In genomic region chr20:11822116-11822794, GRCh38 we compare ENCODE assay signal across 19 cellular contexts.
DNase-seq lines count a peak whose midpoint lies in the region; ATAC-seq and TF ChIP-seq lines count a peak whose summit lies in the region.
"Had no signal": no experiment of that assay in that cellular context is flagged by ENCODE, and none has a peak within 500 bp of the region (broad histone marks: within the 10 kb centered on the region; RNA-seq: fewer than 3 reads in every experiment).

No MANE protein-coding gene starts in this region.

- no peak for TF ChIP-seq POLR2A in stomach (IDR thresholded peaks at IDR 0.05)
- no peak for TF ChIP-seq POLR2A in gastroesophageal sphincter (IDR thresholded peaks at IDR 0.05)

- intact Hi-C loops in stomach (cut with DNase I; ENCODE audit: low total_unique reads): no loop called here

- WGBS in stomach, 5 donors: 7 to 18% (median 13%) methylated on average over 3 of the region's 3 CpGs
- 2 to 6% methylated on average over 3 of the region's 3 CpGs for WGBS in gastroesophageal sphincter (ENCODE audit: low coverage in 1 of 2), 2 donors

- peak overlapping the region; percentile 89 for H3K27ac Mint-ChIP-seq in mesothelial cell of epicardium
- H3K27ac Mint-ChIP-seq: H9 had no signal

- TF ChIP-seq CTCF in mesothelial cell of epicardium (IDR thresholded peaks at IDR 0.05; ENCODE audit: unreplicated experiment): no peak
- TF ChIP-seq CTCF in stomach (IDR thresholded peaks at IDR 0.05): no peak
- no peak for TF ChIP-seq CTCF in gastroesophageal sphincter (IDR thresholded peaks at IDR 0.05)

- peaks cover 5% of the 10 kb centered on the region for H3K9me3 Mint-ChIP-seq in mesothelial cell of epicardium

- H3K4me3 Mint-ChIP-seq in mesothelial cell of epicardium: no peak overlapping the region
- H3K4me3 Mint-ChIP-seq: H9 had no signal

- peak overlapping the region in 3 of 5 donors; percentile 5 to 31 (median 17) for H3K27ac ChIP-seq in stomach
- H3K27ac ChIP-seq in gastroesophageal sphincter: no peak overlapping the region
- H3K27ac ChIP-seq: C4-2B had no signal

- no peaks in the 10 kb centered on the region for H3K27me3 Mint-ChIP-seq in mesothelial cell of epicardium (ENCODE audit: low read depth)

- H3K4me1 Mint-ChIP-seq in mesothelial cell of epicardium: peaks cover 35% of the 10 kb centered on the region

- H3K9me3 ChIP-seq in stomach: no peaks in the 10 kb centered on the region
- H3K9me3 ChIP-seq in gastroesophageal sphincter: no peaks in the 10 kb centered on the region

- DNase-seq in M059J (ENCODE audit: low read depth) (peak; percentile 48), dedifferentiated amniotic fluid mesenchymal stem cell (ENCODE audit: extremely low spot score) (peak; percentile 30), mesothelial cell of epicardium (ENCODE audit: low spot score in 2 of 2, unreplicated experiment in 2 of 2) (no peak), stomach (no peak), midbrain (lab: John Stamatoyannopoulos, UW) (no peak)
- DNase-seq: ACHN; DMS 273 treated with DMSO at 0.1 percent for 48 hours; GF-D8; H9; NCI-H1105; NCI-H2107; NCI-H510A; NCI-H748 treated with DMSO at 0.1 percent for 48 hours; NK-92 treated with Interleukin-12 subunit alpha and Interleukin-12 subunit beta, amount 100 ng/mL, for 24 hours had no signal

- H3K36me3 ChIP-seq in stomach: no peaks in the 10 kb centered on the region
- no peaks in the 10 kb centered on the region for H3K36me3 ChIP-seq in gastroesophageal sphincter

- no peak overlapping the region for H3K4me3 ChIP-seq in stomach
- H3K4me3 ChIP-seq in gastroesophageal sphincter: no peak overlapping the region

- H3K27me3 ChIP-seq in stomach: no peaks in the 10 kb centered on the region
- no peaks in the 10 kb centered on the region for H3K27me3 ChIP-seq in gastroesophageal sphincter

- ATAC-seq in gastroesophageal sphincter (no peak), HG02642 (IDR thresholded peaks at IDR 0.05; ENCODE audit: poor library complexity, unreplicated experiment) (no peak), HG02938 (IDR thresholded peaks at IDR 0.05; ENCODE audit: unreplicated experiment) (no peak)
- ATAC-seq: Right ventricle myocardium inferior had no signal

- H3K36me3 Mint-ChIP-seq in mesothelial cell of epicardium: no peaks in the 10 kb centered on the region

- H3K4me1 ChIP-seq in stomach (peaks cover 0 to 17% (median 7%) of the 10 kb centered on the region in 4 donors), gastroesophageal sphincter (peaks cover 0 to 16% (median 0%) of the 10 kb centered on the region in 3 donors)

- TF ChIP-seq EP300 in stomach (IDR thresholded peaks at IDR 0.05): no peak
- TF ChIP-seq EP300 in gastroesophageal sphincter (IDR thresholded peaks at IDR 0.05): no peak

Comparison
In these comparisons a context has a peak if more than half of its experiments do, and no peak if none do; other contexts are left out.
1. DNase-seq: peak in M059J (single experiment) and dedifferentiated amniotic fluid mesenchymal stem cell (single experiment); none in mesothelial cell of epicardium (0 of 2), stomach (single experiment) and midbrain (single experiment).
2. H3K27ac ChIP-seq: peak in stomach (3 of 5); none in gastroesophageal sphincter (0 of 4).